Comparison of ENCODE assay signal across 8 cellular contexts in genomic region chr6:144582939-144583613, GRCh38.
A peak's percentile ranks its signal among the peaks of the same experiment; 100 is the strongest.
DNase-seq lines count a peak whose midpoint lies in the region; ATAC-seq lines count a peak whose summit lies in the region.

No MANE protein-coding gene starts in this region.

- peak overlapping the region; percentile 14 for H3K4me3 ChIP-seq in rectal smooth muscle tissue (ENCODE audit: low read length)

- intact Hi-C loops in cardiac septum (cut with DNase I): no loop called here

- no peak overlapping the region for H3K27ac ChIP-seq in rectal smooth muscle tissue (ENCODE audit: low read depth, low read length)

- DNase-seq in stimulated activated naive CD4-positive, alpha-beta T cell (lab: John Stamatoyannopoulos, UW): peak in 4 of 6 experiments; percentile 1 to 73 (median 66)
- no peak for DNase-seq in stimulated activated naive CD4-positive, alpha-beta T cell treated with Interleukin-2 at 50 U/mL for 16 hours (lab: John Stamatoyannopoulos, UW)
- DNase-seq in NCI-H748 treated with DMSO at 0.1 percent for 48 hours (lab: John Stamatoyannopoulos, UW) (peak; percentile 41), cardiac septum (ENCODE audit: low spot score) (peak; percentile 77), H4 (ENCODE audit: low spot score) (no peak)
- DNase-seq in activated effector memory CD4-positive, alpha-beta T cell treated with anti-CD3 and anti-CD28 coated beads, Interleukin-2, amount 50 U/mL, for 16 hours: peak; percentile 75

- peaks cover 3% of the 10 kb centered on the region for H3K4me1 ChIP-seq in rectal smooth muscle tissue (ENCODE audit: control insufficient read depth, insufficient read depth, low read length)

- H3K36me3 ChIP-seq in rectal smooth muscle tissue (ENCODE audit: control insufficient read depth, insufficient read depth, low read length): no peaks in the 10 kb centered on the region

- H3K27me3 ChIP-seq in rectal smooth muscle tissue (ENCODE audit: control insufficient read depth, insufficient read depth, low read length): no peaks in the 10 kb centered on the region

- ATAC-seq in HG03025 (IDR thresholded peaks at IDR 0.05; ENCODE audit: low FRiP score, unreplicated experiment): peak; percentile 94

- H3K9ac ChIP-seq in rectal smooth muscle tissue (ENCODE audit: low read length): no peak overlapping the region

Comparison
In these comparisons a context has a peak if more than half of its experiments do, and no peak if none do; other contexts are left out.
1. DNase-seq: peak in stimulated activated naive CD4-positive, alpha-beta T cell (4 of 6), NCI-H748 treated with DMSO at 0.1 percent for 48 hours (single experiment), activated effector memory CD4-positive, alpha-beta T cell treated with anti-CD3 and anti-CD28 coated beads, Interleukin-2, amount 50 U/mL, for 16 hours (single experiment) and cardiac septum (single experiment); none in stimulated activated naive CD4-positive, alpha-beta T cell treated with Interleukin-2 at 50 U/mL for 16 hours (single experiment) and H4 (single experiment).